28 cellular contexts compared by ENCODE assay signal in genomic region chr12:131786331-131786730, GRCh38. TPM values are rescaled to one million over a fixed set of nuclear protein-coding genes. Genes with fewer than 3 reads are reported as not detected.
A peak's percentile ranks its signal among the peaks of the same experiment; 100 is the strongest.
DNase-seq lines count a peak whose midpoint lies in the region; ATAC-seq, FAIRE-seq and TF ChIP-seq lines count a peak whose summit lies in the region.
"Had no signal": no experiment of that assay in that cellular context is flagged by ENCODE, and none has a peak within 500 bp of the region (broad histone marks: within the 10 kb centered on the region; RNA-seq: fewer than 3 reads in every experiment).

No MANE protein-coding gene starts in this region.

- H3K36me3 ChIP-seq in heart left ventricle (peaks cover 0 to 92% (median 86%) of the 10 kb centered on the region in 9 donors), right atrium auricular region (peaks cover 65% of the 10 kb centered on the region), HepG2 (replicated peaks in 1 of 2; ENCODE audit: control insufficient read depth in 1 of 2, insufficient read depth in 2 of 2, low read length in 2 of 2) (peaks cover 9 to 53% of the 10 kb centered on the region in 2 experiments; a peak in 4 of 5 replicates), upper lobe of right lung (peaks cover 87% of the 10 kb centered on the region), tibial artery (peaks cover 56 to 69% (median 60%) of the 10 kb centered on the region in 3 donors)
- H3K36me3 ChIP-seq: prostate gland had no signal

- WGBS in heart left ventricle, 4 donors = 79 to 87% (median 82%) methylated on average over 8 to 15 of the region's 15 CpGs
- WGBS in HepG2 (ENCODE audit: low lambda C conversion rate) = 100% methylated on average over 3 of the region's 15 CpGs

- peak overlapping the region; percentile 13 for H3K27ac Mint-ChIP-seq in chondrocyte (ENCODE audit: unreplicated experiment)
- H3K27ac Mint-ChIP-seq: activated CD4-positive, alpha-beta T cell treated with anti-CD3 and anti-CD28 coated beads, Interleukin-2, amount 10 ng/mL, durations not matched to agents 7 days and 5 days; T-helper 2 cell treated with Interferon-gamma antibody and Interleukin-4, amounts not matched to agents 5 μg/mL and 100 μg/mL, for 36 hours had no signal

- in situ Hi-C loops in HepG2 (cut with HindIII; ENCODE audit: extremely low pct_ligation_motif_present, low pct_unique_long_range_greater_than_20kb) = no loop called here

- TF ChIP-seq POLR2A in heart left ventricle (IDR thresholded peaks at IDR 0.05) (no peak), HepG2 (IDR thresholded peaks at IDR 0.05; ENCODE audit: insufficient read depth in 1 of 2, low read depth in 2 of 2, low read length in 2 of 2) (no peak)

- DNase-seq in heart left ventricle (no peak), right atrium auricular region (ENCODE audit: low spot score) (no peak), chondrocyte (ENCODE audit: low spot score) (no peak), HepG2 (ENCODE audit: low spot score) (no peak), upper lobe of right lung (no peak), NCI-H1436 (lab: John Stamatoyannopoulos, UW) (no peak), tibial artery (no peak)
- DNase-seq: activated CD4-positive, alpha-beta T cell treated with anti-CD3 and anti-CD28 coated beads, Interleukin-2, amount 10 ng/mL, durations not matched to agents 7 days and 5 days; Caco-2; effector memory CD4-positive, alpha-beta T cell; gastrocnemius medialis; IMR-90; NCI-H1105 treated with DMSO at 0.1 percent for 48 hours; NCI-H2081 treated with DMSO at 0.1 percent for 48 hours; NCI-H446 treated with DMSO at 0.1 percent for 48 hours; stimulated activated CD8-positive, alpha-beta memory T cell treated with anti-CD3 and anti-CD28 coated beads, Interleukin-4, amount 100 ng/mL, for 48 hours; WERI-Rb-1 had no signal

- no peak overlapping the region for H3K27ac ChIP-seq in heart left ventricle
- H3K27ac ChIP-seq in right atrium auricular region = no peak overlapping the region
- no peak overlapping the region for H3K27ac ChIP-seq in HepG2 (ENCODE audit: extremely low read length, insufficient read depth, low read length)
- H3K27ac ChIP-seq in upper lobe of right lung = no peak overlapping the region
- no peak overlapping the region for H3K27ac ChIP-seq in tibial artery
- H3K27ac ChIP-seq: A549, ascending aorta, prostate gland, WERI-Rb-1 had no signal

- TF ChIP-seq RAD21 in HepG2 (CRISPR knock-in tag; IDR thresholded peaks at IDR 0.05) = no peak

- POLR2A ChIA-PET in HepG2 (lab: Yijun Ruan, JAX) = no interaction called here

- TF ChIP-seq CTCF in heart left ventricle (IDR thresholded peaks at IDR 0.05) (no peak), right atrium auricular region (IDR thresholded peaks at IDR 0.05) (no peak), chondrocyte (IDR thresholded peaks at IDR 0.05) (no peak), HepG2 (CRISPR knock-in tag; IDR thresholded peaks at IDR 0.05) (no peak), upper lobe of right lung (IDR thresholded peaks at IDR 0.05) (no peak), tibial artery (IDR thresholded peaks at IDR 0.05) (no peak)

- intact Hi-C loops in heart left ventricle (cut with DNase I) (no loop called here), HepG2 (cut with micrococcal nuclease; ENCODE audit: unreplicated experiment) (no loop called here), upper lobe of right lung (cut with DNase I) (no loop called here), tibial artery (cut with DNase I; ENCODE audit: low total_unique reads) (no loop called here)

- no peaks in the 10 kb centered on the region for H3K9me3 Mint-ChIP-seq in chondrocyte (ENCODE audit: low read depth)
- H3K9me3 Mint-ChIP-seq: activated CD4-positive, alpha-beta T cell treated with anti-CD3 and anti-CD28 coated beads, Interleukin-2, amount 10 ng/mL, durations not matched to agents 7 days and 5 days; activated naive CD4-positive, alpha-beta T cell treated with anti-CD3 and anti-CD28 coated beads, Interleukin-2, amount 50 U/mL, for 24 hours; neural crest cell; T-helper 2 cell treated with Interferon-gamma antibody and Interleukin-4, amounts not matched to agents 5 μg/mL and 100 μg/mL, for 36 hours had no signal

- CTCF ChIA-PET in HepG2 (lab: Yijun Ruan, JAX; ENCODE audit: low intra/inter-chr PET ratio, low total read pairs) = no interaction called here

- BruUV-seq in HepG2 (replicated peaks; lab: Mats Ljungman, UMichigan) = no TSS peak

- H3K4me2 ChIP-seq in HepG2 (ENCODE audit: low read depth, low read length) = no peak overlapping the region
- H3K4me2 ChIP-seq: A549 had no signal

- H3K4me1 ChIP-seq in heart left ventricle (peaks cover 0 to 5% (median 0%) of the 10 kb centered on the region in 12 donors), right atrium auricular region (no peaks in the 10 kb centered on the region), HepG2 (ENCODE audit: insufficient read depth, low read length) (no peaks in the 10 kb centered on the region), upper lobe of right lung (no peaks in the 10 kb centered on the region), tibial artery (peaks cover 0 to 4% (median 0%) of the 10 kb centered on the region in 4 donors)
- H3K4me1 ChIP-seq: ascending aorta, Caco-2, prostate gland had no signal

- H2AFZ ChIP-seq in HepG2 (ENCODE audit: low read length) = no peak overlapping the region

- TF ChIP-seq EP300 in HepG2 (IDR thresholded peaks at IDR 0.05; ENCODE audit: low read depth in 2 of 2, low read length in 2 of 2) (no peak), HepG2 (CRISPR knock-in tag; IDR thresholded peaks at IDR 0.05; ENCODE audit: borderline replicate concordance) (no peak)

- no peaks in the 10 kb centered on the region for H3K27me3 Mint-ChIP-seq in chondrocyte (ENCODE audit: low read depth)
- H3K27me3 Mint-ChIP-seq: activated CD4-positive, alpha-beta T cell treated with anti-CD3 and anti-CD28 coated beads, Interleukin-2, amount 10 ng/mL, durations not matched to agents 7 days and 5 days; activated naive CD4-positive, alpha-beta T cell treated with anti-CD3 and anti-CD28 coated beads, Interleukin-2, amount 50 U/mL, for 24 hours; B cell had no signal

- no peaks in the 10 kb centered on the region for H3K79me2 ChIP-seq in HepG2 (ENCODE audit: insufficient read depth, low read length)

- no peaks in the 10 kb centered on the region for H4K20me1 ChIP-seq in HepG2 (ENCODE audit: insufficient read depth, low read length)

- peaks cover 0 to 5% (median 0%) of the 10 kb centered on the region in 12 donors for H3K9me3 ChIP-seq in heart left ventricle
- no peaks in the 10 kb centered on the region for H3K9me3 ChIP-seq in right atrium auricular region
- H3K9me3 ChIP-seq in HepG2 (ENCODE audit: low read length) = no peaks in the 10 kb centered on the region
- no peaks in the 10 kb centered on the region for H3K9me3 ChIP-seq in upper lobe of right lung
- H3K9me3 ChIP-seq in tibial artery = no peaks in the 10 kb centered on the region
- H3K9me3 ChIP-seq: A549, ascending aorta, Caco-2, gastrocnemius medialis, prostate gland had no signal

- H3K4me1 Mint-ChIP-seq in chondrocyte (ENCODE audit: low read depth) = peaks cover 36% of the 10 kb centered on the region
- H3K4me1 Mint-ChIP-seq: activated CD4-positive, alpha-beta T cell treated with anti-CD3 and anti-CD28 coated beads, Interleukin-2, amount 10 ng/mL, durations not matched to agents 7 days and 5 days; activated naive CD4-positive, alpha-beta T cell treated with anti-CD3 and anti-CD28 coated beads, Interleukin-2, amount 50 U/mL, for 24 hours had no signal

- H3K36me3 Mint-ChIP-seq in chondrocyte (ENCODE audit: low read depth) = peaks cover 25% of the 10 kb centered on the region

- no peak for FAIRE-seq in HepG2 (lab: Jason Lieb, UNC)
- FAIRE-seq: A549, GM12878, urothelium cell line had no signal

- no peaks in the 10 kb centered on the region for H3K27me3 ChIP-seq in heart left ventricle
- no peaks in the 10 kb centered on the region for H3K27me3 ChIP-seq in right atrium auricular region
- no peaks in the 10 kb centered on the region for H3K27me3 ChIP-seq in HepG2 (ENCODE audit: control insufficient read depth in 1 of 2, insufficient read depth in 2 of 2, low read length in 2 of 2)
- no peaks in the 10 kb centered on the region for H3K27me3 ChIP-seq in upper lobe of right lung
- no peaks in the 10 kb centered on the region for H3K27me3 ChIP-seq in tibial artery
- H3K27me3 ChIP-seq: ascending aorta, gastrocnemius medialis had no signal

- H3K9ac ChIP-seq in HepG2 (ENCODE audit: insufficient read depth, low read depth, low read length) = no peak overlapping the region

- H3K4me3 ChIP-seq in heart left ventricle = no peak overlapping the region
- H3K4me3 ChIP-seq in right atrium auricular region = no peak overlapping the region
- H3K4me3 ChIP-seq in HepG2 (replicated peaks in 1 of 3; ENCODE audit: insufficient read depth in 1 of 3, low read depth in 2 of 3, low read length in 3 of 3) = no peak overlapping the region
- no peak overlapping the region for H3K4me3 ChIP-seq in upper lobe of right lung
- H3K4me3 ChIP-seq in tibial artery = no peak overlapping the region
- H3K4me3 ChIP-seq: A549, ascending aorta, gastrocnemius medialis, GM12878, prostate gland had no signal

- ATAC-seq in heart left ventricle = peak in 3 of 4 donors; percentile 13 to 47 (median 23)
- ATAC-seq in HepG2 = peak; percentile 28; the same call in 2 of the 3 replicates
- ATAC-seq in upper lobe of right lung = peak; percentile 53
- ATAC-seq in GM21367 (IDR thresholded peaks at IDR 0.05; ENCODE audit: unreplicated experiment) = no peak
- ATAC-seq: gastrocnemius medialis, GM12878, HCT116 had no signal

- H3K4me3 Mint-ChIP-seq in chondrocyte (ENCODE audit: unreplicated experiment) = no peak overlapping the region
- H3K4me3 Mint-ChIP-seq: activated CD4-positive, alpha-beta T cell treated with anti-CD3 and anti-CD28 coated beads, Interleukin-2, amount 10 ng/mL, durations not matched to agents 7 days and 5 days; activated naive CD4-positive, alpha-beta T cell treated with anti-CD3 and anti-CD28 coated beads, Interleukin-2, amount 50 U/mL, for 24 hours; B cell; neural crest cell; T-helper 2 cell treated with Interferon-gamma antibody and Interleukin-4, amounts not matched to agents 5 μg/mL and 100 μg/mL, for 36 hours had no signal

RNA-seq across cellular contexts. Expression of gene MMP17, which starts 41.9 kb away (rescaled TPM):
- total RNA-seq in heart left ventricle (1 to 10 TPM in 6 of 9 donors, under 1 TPM in 3; 0.28 to 2.1 (median 1.2) TPM), right atrium auricular region (1 to 10 TPM; 2.1 to 3.2 TPM), chondrocyte (1.3 to 2.4 TPM (median 1.3 TPM) in 3 replicates), HepG2 (2016; rRNA removed; fragmentation: Illumina TruSeq; extraction: Trizol) (0.38 and 0.80 TPM in 2 replicates), upper lobe of right lung (4.1 TPM)
- polyA plus RNA-seq in heart left ventricle (1 to 10 TPM; 1.5 to 2.0 TPM), HepG2 (2011; rRNA removed) (0.55 and 2.0 TPM in 2 replicates)
- total RNA-seq in HepG2 (2016; cell fraction: cytosol; rRNA removed; fragmentation: Illumina TruSeq; extraction: Trizol; ENCODE audit: low read depth) = 0.79 and 1.1 TPM in 2 replicates
- 0.36 and 0.78 TPM in 2 replicates for total RNA-seq in HepG2 (2016; cell fraction: insoluble cytoplasmic fraction; rRNA removed; fragmentation: Illumina TruSeq; extraction: Trizol)
- 1.2 and 1.4 TPM in 2 replicates for total RNA-seq in HepG2 (2016; cell fraction: membrane; rRNA removed; fragmentation: Illumina TruSeq; extraction: Trizol)
- 0.69 and 0.75 TPM in 2 replicates for total RNA-seq in HepG2 (2016; cell fraction: nucleus; rRNA removed; fragmentation: Illumina TruSeq; extraction: Trizol)
- polyA plus RNA-seq in HepG2 (2011; cell fraction: cytosol; rRNA removed) = 0.69 and 1.1 TPM in 2 replicates
- 3.2 and 5.2 TPM in 2 replicates for polyA plus RNA-seq in HepG2 (2011; cell fraction: nucleus; rRNA removed)
- 0.24 and 0.57 TPM in 2 replicates for polyA plus RNA-seq in HepG2 (2012)
- polyA plus RNA-seq in HepG2 (2016; cell fraction: cytosol; fragmentation: Illumina TruSeq; extraction: Trizol; ENCODE audit: low read depth) = 0.80 and 1.2 TPM in 2 replicates
- 0.53 and 1.4 TPM in 2 replicates for polyA plus RNA-seq in HepG2 (2016; cell fraction: insoluble cytoplasmic fraction; fragmentation: Illumina TruSeq; extraction: Trizol; ENCODE audit: low read depth)
- polyA plus RNA-seq in HepG2 (2016; cell fraction: membrane; fragmentation: Illumina TruSeq; extraction: Trizol; ENCODE audit: low read depth) = 1.5 and 2.6 TPM in 2 replicates
- 2.1 and 2.8 TPM in 2 replicates for polyA plus RNA-seq in HepG2 (2016; cell fraction: nucleus; fragmentation: Illumina TruSeq; extraction: Trizol; ENCODE audit: insufficient read depth, low read depth)
- 0.70 and 1.1 TPM in 2 replicates for polyA minus RNA-seq in HepG2 (2011; rRNA and poly(A)+ RNA removed; ENCODE audit: low replicate concordance)
- 1.5 TPM in 1 of 2 replicates, not detected in the other for polyA minus RNA-seq in HepG2 (2011; cell fraction: cytosol; rRNA and poly(A)+ RNA removed)
- polyA minus RNA-seq in HepG2 (2011; cell fraction: nucleus; rRNA and poly(A)+ RNA removed) = 1.4 and 2.6 TPM in 2 replicates
